ENCODE assay signal across 8 cellular contexts in genomic region chr10:132163278-132163765, GRCh38. TPM values are rescaled to one million over a fixed set of nuclear protein-coding genes. Genes with fewer than 3 reads are reported as not detected.
DNase-seq lines count a peak whose midpoint lies in the region; ATAC-seq, FAIRE-seq and TF ChIP-seq lines count a peak whose summit lies in the region.

No MANE protein-coding gene starts in this region.

- no peaks in the 10 kb centered on the region for H3K27me3 ChIP-seq in CD8-positive, alpha-beta T cell (ENCODE audit: insufficient read depth, low read length)

- no peak overlapping the region for H3K4me3 Mint-ChIP-seq in CD8-positive, alpha-beta T cell
- H3K4me3 Mint-ChIP-seq in activated B cell treated with CpG ODN at 0.5 μM for 24 hours: no peak overlapping the region

- CTCF ChIA-PET in CD8-positive, alpha-beta T cell (lab: Charles Lee): no interaction called here
- CTCF ChIA-PET in activated B cell treated with CpG ODN at 0.5 μM for 24 hours (lab: Charles Lee): no interaction called here

- no peaks in the 10 kb centered on the region for H3K36me3 ChIP-seq in CD8-positive, alpha-beta T cell (ENCODE audit: insufficient read depth, low read length)
- no peaks in the 10 kb centered on the region for H3K36me3 ChIP-seq in KOPT-K1 (ENCODE audit: insufficient read depth, low read length)

- H3K27me3 Mint-ChIP-seq in CD8-positive, alpha-beta T cell (ENCODE audit: low read depth): peaks cover 3% of the 10 kb centered on the region
- peaks cover 7% of the 10 kb centered on the region for H3K27me3 Mint-ChIP-seq in activated B cell treated with CpG ODN at 0.5 μM for 24 hours

- H3K4me1 Mint-ChIP-seq in CD8-positive, alpha-beta T cell (ENCODE audit: low read depth): peaks cover 22% of the 10 kb centered on the region
- peaks cover 8% of the 10 kb centered on the region for H3K4me1 Mint-ChIP-seq in activated B cell treated with CpG ODN at 0.5 μM for 24 hours

- H3K4me1 ChIP-seq in CD8-positive, alpha-beta T cell (ENCODE audit: insufficient read depth, low read length): peaks cover 32% of the 10 kb centered on the region

- H3K27ac Mint-ChIP-seq in CD8-positive, alpha-beta T cell: no peak overlapping the region
- no peak overlapping the region for H3K27ac Mint-ChIP-seq in activated B cell treated with CpG ODN at 0.5 μM for 24 hours

- no peaks in the 10 kb centered on the region for H3K36me3 Mint-ChIP-seq in CD8-positive, alpha-beta T cell
- no peaks in the 10 kb centered on the region for H3K36me3 Mint-ChIP-seq in activated B cell treated with CpG ODN at 0.5 μM for 24 hours (ENCODE audit: low read depth)

- H3K9me3 Mint-ChIP-seq in CD8-positive, alpha-beta T cell: no peaks in the 10 kb centered on the region
- no peaks in the 10 kb centered on the region for H3K9me3 Mint-ChIP-seq in activated B cell treated with CpG ODN at 0.5 μM for 24 hours

- TF ChIP-seq CTCF in CD8-positive, alpha-beta T cell (IDR thresholded peaks at IDR 0.05): no peak
- no peak for TF ChIP-seq CTCF in activated B cell treated with CpG ODN at 0.5 μM for 24 hours (IDR thresholded peaks at IDR 0.05)

- POLR2A ChIA-PET in CD8-positive, alpha-beta T cell (lab: Charles Lee): no interaction called here
- POLR2A ChIA-PET in activated B cell treated with CpG ODN at 0.5 μM for 24 hours (lab: Charles Lee): no interaction called here

- FAIRE-seq in GM19239 (lab: Jason Lieb, UNC) (no peak), urothelium cell line (lab: Jason Lieb, UNC) (peak; percentile 69)

- ATAC-seq in CD8-positive, alpha-beta T cell: peak; percentile 45
- peak; percentile 31 for ATAC-seq in activated B cell treated with CpG ODN at 0.5 μM for 24 hours (ENCODE audit: low read depth)

- DNase-seq in CD8-positive, alpha-beta T cell: peak in 4 of 7 experiments; percentile 24 to 61 (median 27)
- DNase-seq in GM19239 (ENCODE audit: insufficient read length, low spot score) (peak; percentile 70), activated B cell treated with CpG ODN at 0.5 μM for 24 hours (no peak), urothelium cell line (ENCODE audit: low spot score) (peak; percentile 24), NK-92 (lab: John Stamatoyannopoulos, UW; ENCODE audit: unreplicated experiment) (no peak), GM19240 (ENCODE audit: insufficient read length, low spot score) (no peak)

- H3K4me3 ChIP-seq in CD8-positive, alpha-beta T cell (ENCODE audit: low read depth, low read length): no peak overlapping the region
- H3K4me3 ChIP-seq in iPS-18c (ENCODE audit: insufficient read depth, low read depth, low read length): peak overlapping the region; percentile 53

- intact Hi-C loops in CD8-positive, alpha-beta T cell (cut with DNase I, micrococcal nuclease): loop anchor here (2.0 to 10.0 kb wide), 3 partner anchors 19 to 291 kb away; no protein-coding TSS in a partner anchor
- intact Hi-C loops in activated B cell treated with CpG ODN at 0.5 μM for 24 hours (cut with micrococcal nuclease): no loop called here

- H3K27ac ChIP-seq in CD8-positive, alpha-beta T cell (ENCODE audit: low read depth, low read length): no peak overlapping the region
- H3K27ac ChIP-seq in KOPT-K1 (ENCODE audit: low read depth, low read length, poor library complexity, severe bottlenecking): peak overlapping the region; percentile 98

- no peaks in the 10 kb centered on the region for H3K9me3 ChIP-seq in CD8-positive, alpha-beta T cell (ENCODE audit: low read length)
- H3K9me3 ChIP-seq in KOPT-K1 (ENCODE audit: insufficient read depth, low read length, poor library complexity, severe bottlenecking) (no peaks in the 10 kb centered on the region), iPS-18c (ENCODE audit: control insufficient read depth, insufficient read depth, low read length) (no peaks in the 10 kb centered on the region)

RNA-seq across cellular contexts. Expression of gene DPYSL4, which starts 23.4 kb away (rescaled TPM):
- 1 to 10 TPM; 1.0 to 1.8 TPM for total RNA-seq in CD8-positive, alpha-beta T cell
- 0.53 and 0.78 TPM in 2 replicates for total RNA-seq in activated B cell treated with CpG ODN at 0.5 μM for 24 hours

Comparison
In these comparisons a context has a peak if more than half of its experiments do, and no peak if none do; other contexts are left out.
1. DNase-seq: peak in CD8-positive, alpha-beta T cell (4 of 7), GM19239 (single experiment) and urothelium cell line (single experiment); none in activated B cell treated with CpG ODN at 0.5 μM for 24 hours (single experiment), NK-92 (single experiment) and GM19240 (single experiment).